ENCODE assay signal across 1 cellular context in the genomic region with DNA sequence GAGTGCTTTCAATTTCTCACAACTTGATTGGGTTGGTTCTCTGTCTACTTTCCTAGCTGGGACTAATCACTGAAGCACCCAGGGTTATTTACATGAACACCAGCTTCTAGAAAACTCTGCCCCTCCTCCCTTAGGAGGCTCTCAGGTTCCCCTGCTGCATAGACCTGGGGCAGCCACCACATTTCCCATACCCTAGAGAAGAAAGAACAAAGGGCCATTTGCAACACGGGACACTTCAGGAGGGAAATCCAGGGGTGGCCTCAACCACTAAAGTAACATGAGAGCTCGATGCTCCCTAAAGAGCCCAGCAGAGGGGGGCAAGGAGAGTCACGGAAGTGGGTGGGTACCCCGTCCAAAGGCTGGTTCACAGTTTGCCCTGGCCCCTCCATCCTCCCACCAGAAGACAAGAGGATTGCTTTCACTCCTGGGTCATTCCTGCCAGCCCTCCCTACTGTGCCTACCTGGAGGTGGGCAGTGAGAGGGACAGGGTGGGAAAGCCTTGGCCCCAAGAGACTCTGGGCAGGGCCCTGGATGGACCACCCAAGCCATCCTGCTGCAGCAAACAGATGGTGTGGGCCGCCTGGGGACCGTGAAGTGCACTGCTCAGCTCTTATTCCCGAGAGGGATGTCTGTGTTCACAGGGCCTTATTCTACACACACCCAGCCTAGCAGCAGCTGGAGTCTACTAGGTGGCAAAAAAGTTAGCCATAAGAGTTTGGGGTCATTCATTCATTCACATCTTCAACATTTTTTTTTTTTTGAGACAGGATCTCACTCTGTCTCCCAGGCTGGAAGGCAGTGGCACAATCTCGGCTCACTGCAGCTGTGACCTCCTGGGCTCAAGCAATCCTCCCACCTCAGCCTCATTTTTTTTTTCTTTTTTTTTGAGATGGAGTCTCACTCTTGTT.
TF ChIP-seq lines count a peak whose summit lies in the region.

No MANE protein-coding gene starts in this region.

TF ChIP-seq in GM12878, 131 proteins besides CTCF, POLR2A, EP300 and RAD21 (continued from another document and continues in another):
- no peak for TF ChIP-seq ASH2L (IDR thresholded peaks at IDR 0.05; ENCODE audit: borderline replicate concordance, low read depth)
- TF ChIP-seq TBL1XR1 (IDR thresholded peaks at IDR 0.05; ENCODE audit: low read depth, low read length), result no peak
- TF ChIP-seq RELB (IDR thresholded peaks at IDR 0.05; ENCODE audit: low read depth), result peak; percentile 58
- TF ChIP-seq, protein P1, sequence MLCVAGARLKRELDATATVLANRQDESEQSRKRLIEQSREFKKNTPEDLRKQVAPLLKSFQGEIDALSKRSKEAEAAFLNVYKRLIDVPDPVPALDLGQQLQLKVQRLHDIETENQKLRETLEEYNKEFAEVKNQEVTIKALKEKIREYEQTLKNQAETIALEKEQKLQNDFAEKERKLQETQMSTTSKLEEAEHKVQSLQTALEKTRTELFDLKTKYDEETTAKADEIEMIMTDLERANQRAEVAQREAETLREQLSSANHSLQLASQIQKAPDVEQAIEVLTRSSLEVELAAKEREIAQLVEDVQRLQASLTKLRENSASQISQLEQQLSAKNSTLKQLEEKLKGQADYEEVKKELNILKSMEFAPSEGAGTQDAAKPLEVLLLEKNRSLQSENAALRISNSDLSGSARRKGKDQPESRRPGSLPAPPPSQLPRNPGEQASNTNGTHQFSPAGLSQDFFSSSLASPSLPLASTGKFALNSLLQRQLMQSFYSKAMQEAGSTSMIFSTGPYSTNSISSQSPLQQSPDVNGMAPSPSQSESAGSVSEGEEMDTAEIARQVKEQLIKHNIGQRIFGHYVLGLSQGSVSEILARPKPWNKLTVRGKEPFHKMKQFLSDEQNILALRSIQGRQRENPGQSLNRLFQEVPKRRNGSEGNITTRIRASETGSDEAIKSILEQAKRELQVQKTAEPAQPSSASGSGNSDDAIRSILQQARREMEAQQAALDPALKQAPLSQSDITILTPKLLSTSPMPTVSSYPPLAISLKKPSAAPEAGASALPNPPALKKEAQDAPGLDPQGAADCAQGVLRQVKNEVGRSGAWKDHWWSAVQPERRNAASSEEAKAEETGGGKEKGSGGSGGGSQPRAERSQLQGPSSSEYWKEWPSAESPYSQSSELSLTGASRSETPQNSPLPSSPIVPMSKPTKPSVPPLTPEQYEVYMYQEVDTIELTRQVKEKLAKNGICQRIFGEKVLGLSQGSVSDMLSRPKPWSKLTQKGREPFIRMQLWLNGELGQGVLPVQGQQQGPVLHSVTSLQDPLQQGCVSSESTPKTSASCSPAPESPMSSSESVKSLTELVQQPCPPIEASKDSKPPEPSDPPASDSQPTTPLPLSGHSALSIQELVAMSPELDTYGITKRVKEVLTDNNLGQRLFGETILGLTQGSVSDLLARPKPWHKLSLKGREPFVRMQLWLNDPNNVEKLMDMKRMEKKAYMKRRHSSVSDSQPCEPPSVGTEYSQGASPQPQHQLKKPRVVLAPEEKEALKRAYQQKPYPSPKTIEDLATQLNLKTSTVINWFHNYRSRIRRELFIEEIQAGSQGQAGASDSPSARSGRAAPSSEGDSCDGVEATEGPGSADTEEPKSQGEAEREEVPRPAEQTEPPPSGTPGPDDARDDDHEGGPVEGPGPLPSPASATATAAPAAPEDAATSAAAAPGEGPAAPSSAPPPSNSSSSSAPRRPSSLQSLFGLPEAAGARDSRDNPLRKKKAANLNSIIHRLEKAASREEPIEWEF (IDR thresholded peaks at IDR 0.05; ENCODE audit: insufficient replicate concordance, low read depth, low read length), result peak; percentile 90
- TF ChIP-seq IKZF1 (conservative IDR thresholded peaks at IDR 0.05), result peak; percentile 72
- no peak for TF ChIP-seq NR2C2 (IDR thresholded peaks at IDR 0.05; ENCODE audit: borderline replicate concordance, control insufficient read depth, insufficient read length, low read depth)
- TF ChIP-seq, protein P2, sequence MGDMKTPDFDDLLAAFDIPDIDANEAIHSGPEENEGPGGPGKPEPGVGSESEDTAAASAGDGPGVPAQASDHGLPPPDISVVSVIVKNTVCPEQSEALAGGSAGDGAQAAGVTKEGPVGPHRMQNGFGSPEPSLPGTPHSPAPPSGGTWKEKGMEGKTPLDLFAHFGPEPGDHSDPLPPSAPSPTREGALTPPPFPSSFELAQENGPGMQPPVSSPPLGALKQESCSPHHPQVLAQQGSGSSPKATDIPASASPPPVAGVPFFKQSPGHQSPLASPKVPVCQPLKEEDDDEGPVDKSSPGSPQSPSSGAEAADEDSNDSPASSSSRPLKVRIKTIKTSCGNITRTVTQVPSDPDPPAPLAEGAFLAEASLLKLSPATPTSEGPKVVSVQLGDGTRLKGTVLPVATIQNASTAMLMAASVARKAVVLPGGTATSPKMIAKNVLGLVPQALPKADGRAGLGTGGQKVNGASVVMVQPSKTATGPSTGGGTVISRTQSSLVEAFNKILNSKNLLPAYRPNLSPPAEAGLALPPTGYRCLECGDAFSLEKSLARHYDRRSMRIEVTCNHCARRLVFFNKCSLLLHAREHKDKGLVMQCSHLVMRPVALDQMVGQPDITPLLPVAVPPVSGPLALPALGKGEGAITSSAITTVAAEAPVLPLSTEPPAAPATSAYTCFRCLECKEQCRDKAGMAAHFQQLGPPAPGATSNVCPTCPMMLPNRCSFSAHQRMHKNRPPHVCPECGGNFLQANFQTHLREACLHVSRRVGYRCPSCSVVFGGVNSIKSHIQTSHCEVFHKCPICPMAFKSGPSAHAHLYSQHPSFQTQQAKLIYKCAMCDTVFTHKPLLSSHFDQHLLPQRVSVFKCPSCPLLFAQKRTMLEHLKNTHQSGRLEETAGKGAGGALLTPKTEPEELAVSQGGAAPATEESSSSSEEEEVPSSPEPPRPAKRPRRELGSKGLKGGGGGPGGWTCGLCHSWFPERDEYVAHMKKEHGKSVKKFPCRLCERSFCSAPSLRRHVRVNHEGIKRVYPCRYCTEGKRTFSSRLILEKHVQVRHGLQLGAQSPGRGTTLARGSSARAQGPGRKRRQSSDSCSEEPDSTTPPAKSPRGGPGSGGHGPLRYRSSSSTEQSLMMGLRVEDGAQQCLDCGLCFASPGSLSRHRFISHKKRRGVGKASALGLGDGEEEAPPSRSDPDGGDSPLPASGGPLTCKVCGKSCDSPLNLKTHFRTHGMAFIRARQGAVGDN (IDR thresholded peaks at IDR 0.05), result peak; percentile 76
- peak; percentile 99 for TF ChIP-seq MEF2B (IDR thresholded peaks at IDR 0.05; ENCODE audit: partially characterized antibody, poor library complexity, severe bottlenecking)
- TF ChIP-seq DPF2 (IDR thresholded peaks at IDR 0.05), result peak; percentile 64
- TF ChIP-seq KLF5 (IDR thresholded peaks at IDR 0.05; ENCODE audit: partially characterized antibody), result no peak
- no peak for TF ChIP-seq WRNIP1 (IDR thresholded peaks at IDR 0.05; ENCODE audit: borderline replicate concordance, low read depth, low read length)
- TF ChIP-seq ZNF207 (IDR thresholded peaks at IDR 0.05; ENCODE audit: borderline replicate concordance), result no peak
- TF ChIP-seq ETV6 (conservative IDR thresholded peaks at IDR 0.05 in 1 of 2, IDR thresholded peaks at IDR 0.05 in 1 of 2; ENCODE audit: borderline replicate concordance in 1 of 2, low read depth in 1 of 2), result no peak
- no peak for TF ChIP-seq MTA3 (IDR thresholded peaks at IDR 0.05; ENCODE audit: borderline replicate concordance, low read length)
- TF ChIP-seq PAX5 (IDR thresholded peaks at IDR 0.05; ENCODE audit: borderline replicate concordance, low read depth, low read length), result no peak; the same call in 1 of the 2 replicates
- no peak for TF ChIP-seq HDAC2 (IDR thresholded peaks at IDR 0.05)
- TF ChIP-seq ESRRA (IDR thresholded peaks at IDR 0.05; ENCODE audit: low read length), result no peak
- TF ChIP-seq RELA (IDR thresholded peaks at IDR 0.05; ENCODE audit: borderline replicate concordance, partially characterized antibody), result no peak
- no peak for TF ChIP-seq PAX8 (IDR thresholded peaks at IDR 0.05)
- peak; percentile 31; the same call in 1 of the 2 replicates for TF ChIP-seq ATF7 (IDR thresholded peaks at IDR 0.05; ENCODE audit: low read depth)
- TF ChIP-seq CHD1 (IDR thresholded peaks at IDR 0.05; ENCODE audit: low read depth, low read length), result no peak
- peak; percentile 43; the same call in 1 of the 2 replicates for TF ChIP-seq NR2F1 (conservative IDR thresholded peaks at IDR 0.05)
- peak; percentile 98 for TF ChIP-seq ZNF24 (IDR thresholded peaks at IDR 0.05)
- TF ChIP-seq BMI1 (IDR thresholded peaks at IDR 0.05; ENCODE audit: borderline replicate concordance), result no peak
- peak; percentile 72; the same call in 1 of the 2 replicates for TF ChIP-seq RB1 (IDR thresholded peaks at IDR 0.05; ENCODE audit: borderline replicate concordance)
- TF ChIP-seq TAF1 (IDR thresholded peaks at IDR 0.05; ENCODE audit: borderline replicate concordance, low read depth, low read length), result no peak
- TF ChIP-seq MXI1 (IDR thresholded peaks at IDR 0.05; ENCODE audit: low read depth, low read length), result no peak
- TF ChIP-seq BCL3 (IDR thresholded peaks at IDR 0.05; ENCODE audit: borderline replicate concordance, insufficient read depth, low read depth, low read length, poor library complexity, severe bottlenecking), result no peak
- no peak for TF ChIP-seq E4F1 (IDR thresholded peaks at IDR 0.05; ENCODE audit: borderline replicate concordance, partially characterized antibody)
- TF ChIP-seq PRDM15 (CRISPR knock-in tag; IDR thresholded peaks at IDR 0.05), result no peak
- no peak for TF ChIP-seq CREB1 (IDR thresholded peaks at IDR 0.05; ENCODE audit: low read depth)
- TF ChIP-seq NFXL1 (IDR thresholded peaks at IDR 0.05; ENCODE audit: borderline replicate concordance), result no peak
- TF ChIP-seq SIX5 (IDR thresholded peaks at IDR 0.05; ENCODE audit: low read depth, low read length, severe bottlenecking), result no peak
- TF ChIP-seq BHLHE40 (IDR thresholded peaks at IDR 0.05; ENCODE audit: borderline replicate concordance in 1 of 2, low read depth in 2 of 2, low read length in 1 of 2), result peak; percentile 29 to 58; a peak in 2 of 4 replicates
- TF ChIP-seq LARP7 (IDR thresholded peaks at IDR 0.05), result 0 out of 2 replicates have a peak, but pooled peaks have one; percentile 57
